Comparison of ENCODE assay signal across 1 cellular context in genomic region chr11:70049045-70049444, GRCh38.
TF ChIP-seq lines count a peak whose summit lies in the region.

No MANE protein-coding gene starts in this region.

TF ChIP-seq in H1, 55 proteins besides CTCF, POLR2A, EP300 and RAD21:
- no peak for TF ChIP-seq ZNF274 (IDR thresholded peaks at IDR 0.05; ENCODE audit: borderline replicate concordance, extremely low read depth, low read length)
- TF ChIP-seq SP2 (IDR thresholded peaks at IDR 0.05; ENCODE audit: low read length), result no peak
- TF ChIP-seq, protein P1, sequence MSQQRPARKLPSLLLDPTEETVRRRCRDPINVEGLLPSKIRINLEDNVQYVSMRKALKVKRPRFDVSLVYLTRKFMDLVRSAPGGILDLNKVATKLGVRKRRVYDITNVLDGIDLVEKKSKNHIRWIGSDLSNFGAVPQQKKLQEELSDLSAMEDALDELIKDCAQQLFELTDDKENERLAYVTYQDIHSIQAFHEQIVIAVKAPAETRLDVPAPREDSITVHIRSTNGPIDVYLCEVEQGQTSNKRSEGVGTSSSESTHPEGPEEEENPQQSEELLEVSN (IDR thresholded peaks at IDR 0.05), result no peak
TF ChIP-seq in H1: peak in this region for 0.
